ENCODE assay signal across 9 cellular contexts in the genomic region with DNA sequence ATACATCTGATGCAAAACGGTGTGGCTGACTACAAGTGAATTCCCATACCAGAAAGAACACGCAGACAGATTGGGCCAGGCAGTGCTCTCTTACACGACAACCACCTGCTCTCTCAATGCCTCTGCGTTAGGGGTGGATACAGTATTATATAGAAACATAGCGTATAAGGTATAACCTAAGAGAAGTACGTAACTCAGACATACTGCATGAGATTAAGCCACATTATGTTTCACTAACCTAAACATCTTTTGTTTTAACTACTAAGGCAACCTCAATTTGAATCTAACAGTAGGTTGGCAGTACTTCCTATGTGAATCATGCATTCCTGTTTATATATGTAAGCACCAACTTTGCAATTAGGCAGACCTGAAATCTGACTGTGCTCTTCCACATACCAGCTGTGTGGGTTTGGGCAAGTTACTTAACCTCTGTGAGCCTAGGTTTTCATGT. TPM values are rescaled to one million over a fixed set of nuclear protein-coding genes. Genes with fewer than 3 reads are reported as not detected.
A peak's percentile ranks its signal among the peaks of the same experiment; 100 is the strongest.
DNase-seq lines count a peak whose midpoint lies in the region; ATAC-seq and TF ChIP-seq lines count a peak whose summit lies in the region.
"Had no signal": no experiment of that assay in that cellular context is flagged by ENCODE, and none has a peak within 500 bp of the region (broad histone marks: within the 10 kb centered on the region; RNA-seq: fewer than 3 reads in every experiment).

No MANE protein-coding gene starts in this region.

- peaks cover 0 to 2% (median 0%) of the 10 kb centered on the region in 8 donors for H3K9me3 Mint-ChIP-seq in CD4-positive, alpha-beta memory T cell
- no peaks in the 10 kb centered on the region for H3K9me3 Mint-ChIP-seq in neural progenitor cell
- H3K9me3 Mint-ChIP-seq: nephron progenitor cell had no signal

- intact Hi-C loops in CD4-positive, alpha-beta memory T cell (cut with micrococcal nuclease): no loop called here

- CTCF ChIA-PET in CD4-positive, alpha-beta memory T cell (lab: Charles Lee; ENCODE audit: partially characterized antibody): no interaction called here

- ATAC-seq in HG03108 (IDR thresholded peaks at IDR 0.05; ENCODE audit: unreplicated experiment) (peak; percentile 72), HG02571 (IDR thresholded peaks at IDR 0.05; ENCODE audit: unreplicated experiment) (no peak), HG03565 (IDR thresholded peaks at IDR 0.05; ENCODE audit: unreplicated experiment) (no peak)

- no peak overlapping the region for H3K4me2 ChIP-seq in neural progenitor cell

- peaks cover 65% of the 10 kb centered on the region for H3K4me1 ChIP-seq in CD4-positive, alpha-beta memory T cell (ENCODE audit: insufficient read depth, low read length)
- no peaks in the 10 kb centered on the region for H3K4me1 ChIP-seq in neural progenitor cell

- H3K4me3 ChIP-seq in CD4-positive, alpha-beta memory T cell (ENCODE audit: low read length in 2 of 2): no peak overlapping the region
- no peak overlapping the region for H3K4me3 ChIP-seq in neural progenitor cell

- TF ChIP-seq CTCF in neural progenitor cell (IDR thresholded peaks at IDR 0.05): no peak

- no peaks in the 10 kb centered on the region for H3K36me3 Mint-ChIP-seq in CD4-positive, alpha-beta memory T cell
- peaks cover 1% of the 10 kb centered on the region for H3K36me3 Mint-ChIP-seq in neural progenitor cell

- H4K20me1 ChIP-seq in neural progenitor cell (ENCODE audit: low read depth): no peaks in the 10 kb centered on the region

- no peaks in the 10 kb centered on the region for H3F3A ChIP-seq in neural progenitor cell (ENCODE audit: low read depth)

- H3K9ac ChIP-seq in neural progenitor cell: no peak overlapping the region

- H3K4me3 Mint-ChIP-seq in CD4-positive, alpha-beta memory T cell: peak overlapping the region in 5 of 8 donors; percentile 52 to 83 (median 52)
- H3K4me3 Mint-ChIP-seq in neural progenitor cell: no peak overlapping the region
- H3K4me3 Mint-ChIP-seq: nephron progenitor cell had no signal

- H3K27ac ChIP-seq in CD4-positive, alpha-beta memory T cell (ENCODE audit: low read depth, low read length): no peak overlapping the region
- H3K27ac ChIP-seq in neural progenitor cell: no peak overlapping the region

- no peaks in the 10 kb centered on the region for H3K27me3 ChIP-seq in CD4-positive, alpha-beta memory T cell (ENCODE audit: insufficient read depth, low read length)
- no peaks in the 10 kb centered on the region for H3K27me3 ChIP-seq in neural progenitor cell

- POLR2A ChIA-PET in CD4-positive, alpha-beta memory T cell (lab: Charles Lee; ENCODE audit: partially characterized antibody): no interaction called here

- no peaks in the 10 kb centered on the region for H3K36me3 ChIP-seq in CD4-positive, alpha-beta memory T cell (ENCODE audit: insufficient read depth, low read length)
- no peaks in the 10 kb centered on the region for H3K36me3 ChIP-seq in neural progenitor cell

- DNase-seq in CD4-positive, alpha-beta memory T cell: peak in 3 of 5 donors; percentile 63 to 74 (median 72)
- peak; percentile 39 for DNase-seq in activated CD4-positive, alpha-beta T cell treated with anti-CD3 and anti-CD28 coated beads, Interleukin-2, amount 50 U/mL, for 1 hour
- DNase-seq in glomerular visceral epithelial cell (ENCODE audit: extremely low spot score) (peak; percentile 76), LoVo (ENCODE audit: low spot score) (no peak), neural progenitor cell (ENCODE audit: low spot score) (no peak)
- DNase-seq: nephron progenitor cell had no signal

- H3K27ac Mint-ChIP-seq in CD4-positive, alpha-beta memory T cell: peak overlapping the region in 4 of 7 donors; percentile 94 to 97 (median 96)
- H3K27ac Mint-ChIP-seq in neural progenitor cell: no peak overlapping the region
- H3K27ac Mint-ChIP-seq: nephron progenitor cell had no signal

- H3K27me3 Mint-ChIP-seq in CD4-positive, alpha-beta memory T cell: peaks cover 7 to 24% of the 10 kb centered on the region in 2 donors
- peaks cover 8% of the 10 kb centered on the region for H3K27me3 Mint-ChIP-seq in neural progenitor cell (ENCODE audit: insufficient read depth, low read depth)

- no peaks in the 10 kb centered on the region for H3K9me3 ChIP-seq in CD4-positive, alpha-beta memory T cell (ENCODE audit: control insufficient read depth in 1 of 2, low read length in 2 of 2)
- no peaks in the 10 kb centered on the region for H3K9me3 ChIP-seq in neural progenitor cell (ENCODE audit: low read depth)

- H3K79me2 ChIP-seq in neural progenitor cell (ENCODE audit: low read depth): no peaks in the 10 kb centered on the region

- no peak overlapping the region for H2AFZ ChIP-seq in neural progenitor cell (replicated peaks)

- peaks cover 0 to 76% (median 20%) of the 10 kb centered on the region in 4 donors for H3K4me1 Mint-ChIP-seq in CD4-positive, alpha-beta memory T cell
- peaks cover 37% of the 10 kb centered on the region for H3K4me1 Mint-ChIP-seq in neural progenitor cell

RNA-seq across cellular contexts. Expression of gene COA6, which starts 58.1 kb away (rescaled TPM):
- 10 to 100 TPM; 18.5 to 21.8 TPM for total RNA-seq in CD4-positive, alpha-beta memory T cell
- 10 to 100 TPM; 52.3 to 55.3 TPM for polyA plus RNA-seq in CD4-positive, alpha-beta memory T cell
- total RNA-seq in neural progenitor cell (ENCODE audit: low replicate concordance): 34.8 and 36.0 TPM in 2 replicates

Comparison
In these comparisons a context has a peak if more than half of its experiments do, and no peak if none do; other contexts are left out.
1. DNase-seq: peak in CD4-positive, alpha-beta memory T cell (3 of 5), activated CD4-positive, alpha-beta T cell treated with anti-CD3 and anti-CD28 coated beads, Interleukin-2, amount 50 U/mL, for 1 hour (single experiment) and glomerular visceral epithelial cell (single experiment); none in LoVo (single experiment) and neural progenitor cell (single experiment).